In genomic region chr4:52795533-52795932, GRCh38 we compare ENCODE assay signal across 36 cellular contexts. TPM values are rescaled to one million over a fixed set of nuclear protein-coding genes. Genes with fewer than 3 reads are reported as not detected.
"Had no signal": no experiment of that assay in that cellular context is flagged by ENCODE, and none has a peak within 500 bp of the region (broad histone marks: within the 10 kb centered on the region; RNA-seq: fewer than 3 reads in every experiment).

No MANE protein-coding gene starts in this region.

- H3K36me3 ChIP-seq: MG63 had no signal

- DNase-seq: Karpas-422, Kasumi-1, MG63, MM.1S, MV-4-11, NCI-H1048, NCI-H1092, NCI-H1092 treated with DMSO at 0.1 percent for 48 hours, NCI-H1105, NCI-H1105 treated with DMSO at 0.1 percent for 48 hours, NCI-H1417, NCI-H1417 treated with DMSO at 0.1 percent for 48 hours, NCI-H1436, NCI-H1436 treated with DMSO at 0.1 percent for 48 hours, NCI-H146, NCI-H1694, NCI-H1694 treated with DMSO at 0.1 percent for 48 hours, NCI-H187, NCI-H187 treated with DMSO at 0.1 percent for 48 hours, NCI-H1930, NCI-H2029, NCI-H2029 treated with DMSO at 0.1 percent for 48 hours, NCI-H2081, NCI-H2081 treated with DMSO at 0.1 percent for 48 hours, NCI-H2107, NCI-H2171, NCI-H2171 treated with DMSO at 0.1 percent for 48 hours, NCI-H2227 treated with DMSO at 0.1 percent for 48 hours, NCI-H226, NCI-H345, NCI-H446, NCI-H446 treated with DMSO at 0.1 percent for 48 hours, NCI-H510A, NCI-H510A treated with DMSO at 0.1 percent for 48 hours, NCI-H524 had no signal

- H3K9me3 ChIP-seq: MG63 had no signal

- H3K27me3 ChIP-seq: MG63 had no signal

- H3K4me3 ChIP-seq: MG63 had no signal

RNA-seq across cellular contexts. Expression of gene ERVMER34-1, which starts 44.3 kb away (rescaled TPM):
- total RNA-seq: M059J had no signal
